16 cellular contexts compared by ENCODE assay signal in genomic region chr3:58660998-58661397, GRCh38. TPM values are rescaled to one million over a fixed set of nuclear protein-coding genes. Genes with fewer than 3 reads are reported as not detected.
DNase-seq lines count a peak whose midpoint lies in the region; ATAC-seq and TF ChIP-seq lines count a peak whose summit lies in the region.
"Had no signal": no experiment of that assay in that cellular context is flagged by ENCODE, and none has a peak within 500 bp of the region (broad histone marks: within the 10 kb centered on the region; RNA-seq: fewer than 3 reads in every experiment).

No MANE protein-coding gene starts in this region.

- no peak for ATAC-seq in left ventricle myocardium superior
- ATAC-seq in left colon: no peak
- ATAC-seq: A549, GM23338 had no signal

- H3K4me1 ChIP-seq in Peyer's patch: peaks cover 0 to 12% (median 0%) of the 10 kb centered on the region in 4 donors
- no peaks in the 10 kb centered on the region for H3K4me1 ChIP-seq in spleen
- H3K4me1 ChIP-seq: A549, Caco-2 had no signal

- H3K9me3 ChIP-seq in Peyer's patch (no peaks in the 10 kb centered on the region), spleen (no peaks in the 10 kb centered on the region)
- H3K9me3 ChIP-seq: A549, Caco-2 had no signal

- no peaks in the 10 kb centered on the region for H3K27me3 ChIP-seq in Peyer's patch
- no peaks in the 10 kb centered on the region for H3K27me3 ChIP-seq in spleen (replicated peaks in 1 of 7)

- intact Hi-C loops in cardiac septum (cut with DNase I): no loop called here
- intact Hi-C loops in left ventricle myocardium superior (cut with micrococcal nuclease): no loop called here
- intact Hi-C loops in left colon (cut with DNase I, micrococcal nuclease): no loop called here
- intact Hi-C loops in spleen (cut with DNase I; ENCODE audit: low total_unique reads): no loop called here

- no peaks in the 10 kb centered on the region for H3K36me3 ChIP-seq in Peyer's patch
- no peaks in the 10 kb centered on the region for H3K36me3 ChIP-seq in spleen

- DNase-seq in cardiac septum (ENCODE audit: low spot score) (peak; percentile 26), left ventricle myocardium superior (no peak), Peyer's patch (peak in 2 of 3 donors; percentile 15 to 26), left colon (peak; percentile 28 to 31), spleen (peak; percentile 51), AG08395 (ENCODE audit: low spot score) (no peak), KG1 (lab: John Stamatoyannopoulos, UW) (no peak), T-helper 9 cell (no peak)
- DNase-seq: C1 segment of cervical spinal cord; CD4-positive, CD25-positive, alpha-beta regulatory T cell; CD8-positive, alpha-beta memory T cell; HCEC 1CT had no signal

- TF ChIP-seq POLR2A in Peyer's patch (IDR thresholded peaks at IDR 0.05) (no peak), spleen (IDR thresholded peaks at IDR 0.05) (no peak)

- TF ChIP-seq CTCF in Peyer's patch (IDR thresholded peaks at IDR 0.05): no peak
- no peak for TF ChIP-seq CTCF in spleen (IDR thresholded peaks at IDR 0.05 in 8 of 11, conservative IDR thresholded peaks at IDR 0.05 in 3 of 11)

- WGBS in spleen, 5 donors: 71 to 79% (median 73%) methylated on average over 6 of the region's 6 CpGs

- H3K27ac ChIP-seq in Peyer's patch (no peak overlapping the region), spleen (no peak overlapping the region)
- H3K27ac ChIP-seq: 22Rv1, A549 had no signal

- no peak overlapping the region for H3K4me3 ChIP-seq in Peyer's patch
- H3K4me3 ChIP-seq in spleen: no peak overlapping the region
- H3K4me3 ChIP-seq: A549, GM23338 had no signal

RNA-seq across cellular contexts. Expression of gene FAM3D, which starts 5.6 kb away (rescaled TPM):
- total RNA-seq in cardiac septum (not detected), left ventricle myocardium superior (not detected), Peyer's patch (100 to 1,000 TPM in 3 of 4 donors, 10 to 100 TPM in 1; 47.0 to 200 (median 135) TPM), left colon (100 to 1,000 TPM; 510 to 690 TPM), spleen (under 1 TPM in 1 of 7 donors, not detected in 6; 0.23 TPM)
- polyA plus RNA-seq in spleen: under 1 TPM; 0.28 to 0.42 (median 0.35) TPM
- total RNA-seq: Caco-2; CD4-positive, CD25-positive, alpha-beta regulatory T cell; CD8-positive, alpha-beta memory T cell; GM23338 had no signal
- polyA plus RNA-seq: A549; CD4-positive, CD25-positive, alpha-beta regulatory T cell; CD8-positive, alpha-beta memory T cell had no signal

Comparison
In these comparisons a context has a peak if more than half of its experiments do, and no peak if none do; other contexts are left out.
1. DNase-seq: peak in cardiac septum (single experiment), Peyer's patch (2 of 3), left colon (2 of 2) and spleen (single experiment); none in left ventricle myocardium superior (single experiment), AG08395 (single experiment), KG1 (single experiment) and T-helper 9 cell (single experiment).
2. RNA of gene FAM3D, which starts 5.6 kb away (total RNA-seq): 510 to 690 TPM in left colon and 47.0 to 200 TPM in Peyer's patch; not detected in cardiac septum (single experiment), not detected in left ventricle myocardium superior (single experiment) and 0.23 TPM in spleen; every median in the first group is over 10 times any median in the second.